Comparison of ENCODE assay signal across 8 cellular contexts in genomic region chr5:178206166-178207101, GRCh38. TPM values are rescaled to one million over a fixed set of nuclear protein-coding genes. Genes with fewer than 3 reads are reported as not detected.
DNase-seq lines count a peak whose midpoint lies in the region; ATAC-seq and TF ChIP-seq lines count a peak whose summit lies in the region.

No MANE protein-coding gene starts in this region.

- H3K27ac Mint-ChIP-seq in T-helper 17 cell = peak overlapping the region; percentile 95

- H3K4me3 ChIP-seq in GM23248 = peak overlapping the region; percentile 97
- peak overlapping the region; percentile 68 to 99 for H3K4me3 ChIP-seq in foreskin fibroblast (ENCODE audit: low read depth in 1 of 2, low read length in 2 of 2)
- H3K4me3 ChIP-seq in gastrocnemius medialis = peak overlapping the region; percentile 62 to 79 (median 70)

- peak; percentile 50 for DNase-seq in GM23248
- DNase-seq in T-helper 17 cell = no peak
- peak in 1 of 2 donors; percentile 61 for DNase-seq in foreskin fibroblast
- DNase-seq in gastrocnemius medialis = peak in 1 of 2 donors; percentile 53
- no peak for DNase-seq in NCI-H2171 (lab: John Stamatoyannopoulos, UW)
- no peak for DNase-seq in 8988T
- DNase-seq in superior temporal gyrus (ENCODE audit: extremely low spot score) = no peak

- H3K27me3 Mint-ChIP-seq in T-helper 17 cell = no peaks in the 10 kb centered on the region

- H3K4me1 Mint-ChIP-seq in T-helper 17 cell = peaks cover 34% of the 10 kb centered on the region

- no peak for TF ChIP-seq CTCF in foreskin fibroblast (IDR thresholded peaks at IDR 0.05; ENCODE audit: low read depth, low read length)
- no peak for TF ChIP-seq CTCF in gastrocnemius medialis (IDR thresholded peaks at IDR 0.05 in 4 of 5, conservative IDR thresholded peaks at IDR 0.05 in 1 of 5)

- H4K20me1 ChIP-seq in GM23248 (ENCODE audit: insufficient read depth) = peaks cover 25% of the 10 kb centered on the region

- intact Hi-C loops in gastrocnemius medialis (cut with DNase I; ENCODE audit: low total_unique reads) = loop anchor here (5.0 kb wide), 1 partner anchor 84 kb away; no protein-coding TSS in a partner anchor

- H3K36me3 ChIP-seq in GM23248 (ENCODE audit: low read depth) (peaks cover 43% of the 10 kb centered on the region; the same call in 1 of the 2 replicates), gastrocnemius medialis (peaks cover 3 to 50% of the 10 kb centered on the region in 2 donors)

- WGBS in GM23248 (ENCODE audit: low coverage in 1 of 2, low lambda C conversion rate in 2 of 2, missing lambda C conversion rate in 2 of 2), 2 experiments = 35 to 39% methylated on average over 12 of the region's 12 CpGs

- H2AFZ ChIP-seq in GM23248 = no peak overlapping the region

- TF ChIP-seq POLR2A in gastrocnemius medialis (IDR thresholded peaks at IDR 0.05) = no peak

- H3F3A ChIP-seq in GM23248 (ENCODE audit: insufficient read depth) = peaks cover 53% of the 10 kb centered on the region

- H3K27me3 ChIP-seq in GM23248 (replicated peaks; ENCODE audit: insufficient read depth) (no peaks in the 10 kb centered on the region), gastrocnemius medialis (no peaks in the 10 kb centered on the region)

- H3K79me2 ChIP-seq in GM23248 (ENCODE audit: insufficient read depth) = peaks cover 64% of the 10 kb centered on the region

- H3K4me3 Mint-ChIP-seq in T-helper 17 cell = peak overlapping the region; percentile 88

- H3K9me3 ChIP-seq in GM23248 (ENCODE audit: low read depth) (no peaks in the 10 kb centered on the region), T-helper 17 cell (ENCODE audit: control insufficient read depth, low read length, poor library complexity, severe bottlenecking) (no peaks in the 10 kb centered on the region), gastrocnemius medialis (no peaks in the 10 kb centered on the region)

- peak overlapping the region; percentile 95 for H3K9ac ChIP-seq in GM23248

- peaks cover 13% of the 10 kb centered on the region for H3K36me3 Mint-ChIP-seq in T-helper 17 cell (ENCODE audit: low read depth)

- H3K4me1 ChIP-seq in GM23248 (ENCODE audit: insufficient read depth) (peaks cover 16% of the 10 kb centered on the region; the same call in 1 of the 2 replicates), gastrocnemius medialis (peaks cover 26 to 32% of the 10 kb centered on the region in 2 donors)

- in situ Hi-C loops in GM23248 (cut with MboI) (no loop called here), gastrocnemius medialis (cut with MboI; ENCODE audit: low sequenced_read_pairs in 4 of 4) (no loop called here)

- ATAC-seq in T-helper 17 cell (peak; percentile 9), gastrocnemius medialis (no peak), HG03520 (IDR thresholded peaks at IDR 0.05; ENCODE audit: unreplicated experiment) (no peak)

- H3K27ac ChIP-seq in GM23248 (peak overlapping the region; percentile 86), gastrocnemius medialis (peak overlapping the region; percentile 82 to 92 (median 88))

- H3K4me2 ChIP-seq in GM23248 (ENCODE audit: unreplicated experiment) = peak overlapping the region; percentile 90

- no peaks in the 10 kb centered on the region for H3K9me2 ChIP-seq in GM23248 (ENCODE audit: insufficient read depth)

RNA-seq across cellular contexts. Expression of gene HNRNPAB, which starts 2.1 kb away (rescaled TPM):
- total RNA-seq in GM23248 (2014; rRNA removed; shearing (Covaris generic)) = 47.6 and 53.4 TPM in 2 replicates
- 111 and 117 TPM in 2 replicates for polyA plus RNA-seq in GM23248 (2016; fragmentation: Nextera tagmentation; extraction: Ambion mirVana)
- total RNA-seq in T-helper 17 cell = 10 to 100 TPM; 89.5 to 90.5 TPM
- 100 to 1,000 TPM in 2 of 4 donors, 10 to 100 TPM in 2; 84.2 to 117 (median 106) TPM for total RNA-seq in gastrocnemius medialis

RNA-seq across cellular contexts. Expression of gene GMCL2, which starts 19.3 kb away (rescaled TPM):
- not detected in 2 replicates for total RNA-seq in GM23248 (2014; rRNA removed; shearing (Covaris generic))
- not detected in 2 replicates for polyA plus RNA-seq in GM23248 (2016; fragmentation: Nextera tagmentation; extraction: Ambion mirVana)
- total RNA-seq in T-helper 17 cell = not detected
- not detected for total RNA-seq in gastrocnemius medialis

RNA-seq across cellular contexts. Expression of gene PHYKPL, which starts 26.2 kb away (rescaled TPM):
- total RNA-seq in GM23248 (2014; rRNA removed; shearing (Covaris generic)) = 12.1 and 28.9 TPM in 2 replicates
- polyA plus RNA-seq in GM23248 (2016; fragmentation: Nextera tagmentation; extraction: Ambion mirVana) = 18.4 and 22.9 TPM in 2 replicates
- total RNA-seq in T-helper 17 cell (100 to 1,000 TPM in 1 of 2 donors, 10 to 100 TPM in 1; 86.9 to 107 TPM), gastrocnemius medialis (10 to 100 TPM; 25.0 to 54.6 (median 33.7) TPM)

RNA-seq across cellular contexts. Expression of gene NHP2, which starts 52.7 kb away (rescaled TPM):
- 203 and 221 TPM in 2 replicates for total RNA-seq in GM23248 (2014; rRNA removed; shearing (Covaris generic))
- 232 and 237 TPM in 2 replicates for polyA plus RNA-seq in GM23248 (2016; fragmentation: Nextera tagmentation; extraction: Ambion mirVana)
- total RNA-seq in T-helper 17 cell (10 to 100 TPM; 62.2 to 62.4 TPM), gastrocnemius medialis (100 to 1,000 TPM; 157 to 261 (median 241) TPM)
